Comparison of ENCODE assay signal across 1 cellular context in genomic region chr3:39317571-39318169, GRCh38.
A peak's percentile ranks its signal among the peaks of the same experiment; 100 is the strongest.
TF ChIP-seq lines count a peak whose summit lies in the region.

No MANE protein-coding gene starts in this region.

TF ChIP-seq in HepG2, 621 proteins besides CTCF, POLR2A, EP300 and RAD21 (continued from another document and continues in another):
- TF ChIP-seq ZNF343 (CRISPR knock-in tag; IDR thresholded peaks at IDR 0.05) (no peak), ZNF660 (CRISPR knock-in tag; IDR thresholded peaks at IDR 0.05; ENCODE audit: borderline replicate concordance, low read depth) (no peak), RBFOX2 (IDR thresholded peaks at IDR 0.05; ENCODE audit: low read depth, low read length) (no peak), HOXA9 (CRISPR knock-in tag; IDR thresholded peaks at IDR 0.05; ENCODE audit: borderline replicate concordance) (no peak), SOX5 (CRISPR knock-in tag; IDR thresholded peaks at IDR 0.05; ENCODE audit: borderline replicate concordance) (peak; percentile 99), RARA (CRISPR knock-in tag; IDR thresholded peaks at IDR 0.05) (peak; percentile 90), KAT2B (IDR thresholded peaks at IDR 0.05; ENCODE audit: borderline replicate concordance, low read depth, low read length) (no peak), KMT2A (CRISPR knock-in tag; IDR thresholded peaks at IDR 0.05) (no peak), ZNF646 (CRISPR knock-in tag; IDR thresholded peaks at IDR 0.05) (no peak), ZNF644 (CRISPR knock-in tag; IDR thresholded peaks at IDR 0.05; ENCODE audit: low read depth) (peak; percentile 100), KDM6A (CRISPR knock-in tag; IDR thresholded peaks at IDR 0.05; ENCODE audit: low read depth) (peak; percentile 80), DMAP1 (CRISPR knock-in tag; IDR thresholded peaks at IDR 0.05) (no peak; the same call in 1 of the 2 replicates), JARID2 (CRISPR knock-in tag; IDR thresholded peaks at IDR 0.05; ENCODE audit: insufficient replicate concordance) (no peak), KDM5A (IDR thresholded peaks at IDR 0.05; ENCODE audit: borderline replicate concordance, low read length) (no peak; the same call in 1 of the 2 replicates), ZSCAN9 (CRISPR knock-in tag; IDR thresholded peaks at IDR 0.05; ENCODE audit: borderline replicate concordance) (peak; percentile 77), KDM5B (CRISPR knock-in tag; IDR thresholded peaks at IDR 0.05; ENCODE audit: borderline replicate concordance) (no peak), SSRP1 (CRISPR knock-in tag; IDR thresholded peaks at IDR 0.05) (no peak), ZNF562 (CRISPR knock-in tag; IDR thresholded peaks at IDR 0.05; ENCODE audit: borderline replicate concordance) (no peak), TIGD3 (CRISPR knock-in tag; IDR thresholded peaks at IDR 0.05; ENCODE audit: borderline replicate concordance) (no peak), ARID2 (CRISPR knock-in tag; IDR thresholded peaks at IDR 0.05; ENCODE audit: borderline replicate concordance) (0 out of 2 replicates have a peak, but pooled peaks have one; percentile 26), MZF1 (CRISPR knock-in tag; IDR thresholded peaks at IDR 0.05; ENCODE audit: borderline replicate concordance) (peak; percentile 74; the same call in 1 of the 2 replicates), SNAPC2 (CRISPR knock-in tag; IDR thresholded peaks at IDR 0.05) (peak; percentile 82; the same call in 1 of the 2 replicates), KMT2B (CRISPR knock-in tag; IDR thresholded peaks at IDR 0.05) (no peak), EHMT2 (IDR thresholded peaks at IDR 0.05; ENCODE audit: borderline replicate concordance, low read depth, low read length) (peak; percentile 96; the same call in 1 of the 2 replicates), MTA3 (CRISPR knock-in tag; IDR thresholded peaks at IDR 0.05) (no peak), RARG (CRISPR knock-in tag; IDR thresholded peaks at IDR 0.05; ENCODE audit: low read depth) (no peak), NR2C2 (CRISPR knock-in tag; IDR thresholded peaks at IDR 0.05; ENCODE audit: borderline replicate concordance) (peak; percentile 75; the same call in 1 of the 2 replicates), ZNF740 (CRISPR knock-in tag; IDR thresholded peaks at IDR 0.05) (peak; percentile 25; the same call in 1 of the 2 replicates)
- TF ChIP-seq, protein P1, sequence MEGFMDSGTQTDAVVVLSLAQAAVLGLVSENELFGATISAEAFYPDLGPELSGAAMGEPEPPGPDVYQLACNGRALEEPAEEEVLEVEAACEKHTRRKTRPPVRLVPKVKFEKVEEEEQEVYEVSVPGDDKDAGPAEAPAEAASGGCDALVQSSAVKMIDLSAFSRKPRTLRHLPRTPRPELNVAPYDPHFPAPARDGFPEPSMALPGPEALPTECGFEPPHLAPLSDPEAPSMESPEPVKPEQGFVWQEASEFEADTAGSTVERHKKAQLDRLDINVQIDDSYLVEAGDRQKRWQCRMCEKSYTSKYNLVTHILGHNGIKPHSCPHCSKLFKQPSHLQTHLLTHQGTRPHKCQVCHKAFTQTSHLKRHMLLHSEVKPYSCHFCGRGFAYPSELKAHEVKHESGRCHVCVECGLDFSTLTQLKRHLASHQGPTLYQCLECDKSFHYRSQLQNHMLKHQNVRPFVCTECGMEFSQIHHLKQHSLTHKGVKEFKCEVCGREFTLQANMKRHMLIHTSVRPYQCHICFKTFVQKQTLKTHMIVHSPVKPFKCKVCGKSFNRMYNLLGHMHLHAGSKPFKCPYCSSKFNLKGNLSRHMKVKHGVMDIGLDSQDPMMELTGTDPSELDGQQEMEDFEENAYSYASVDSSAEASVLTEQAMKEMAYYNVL (CRISPR knock-in tag; IDR thresholded peaks at IDR 0.05; ENCODE audit: borderline replicate concordance): no peak
- TF ChIP-seq, protein P2, sequence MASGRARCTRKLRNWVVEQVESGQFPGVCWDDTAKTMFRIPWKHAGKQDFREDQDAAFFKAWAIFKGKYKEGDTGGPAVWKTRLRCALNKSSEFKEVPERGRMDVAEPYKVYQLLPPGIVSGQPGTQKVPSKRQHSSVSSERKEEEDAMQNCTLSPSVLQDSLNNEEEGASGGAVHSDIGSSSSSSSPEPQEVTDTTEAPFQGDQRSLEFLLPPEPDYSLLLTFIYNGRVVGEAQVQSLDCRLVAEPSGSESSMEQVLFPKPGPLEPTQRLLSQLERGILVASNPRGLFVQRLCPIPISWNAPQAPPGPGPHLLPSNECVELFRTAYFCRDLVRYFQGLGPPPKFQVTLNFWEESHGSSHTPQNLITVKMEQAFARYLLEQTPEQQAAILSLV (CRISPR knock-in tag; IDR thresholded peaks at IDR 0.05; ENCODE audit: borderline replicate concordance): no peak
- TF ChIP-seq, protein P3, sequence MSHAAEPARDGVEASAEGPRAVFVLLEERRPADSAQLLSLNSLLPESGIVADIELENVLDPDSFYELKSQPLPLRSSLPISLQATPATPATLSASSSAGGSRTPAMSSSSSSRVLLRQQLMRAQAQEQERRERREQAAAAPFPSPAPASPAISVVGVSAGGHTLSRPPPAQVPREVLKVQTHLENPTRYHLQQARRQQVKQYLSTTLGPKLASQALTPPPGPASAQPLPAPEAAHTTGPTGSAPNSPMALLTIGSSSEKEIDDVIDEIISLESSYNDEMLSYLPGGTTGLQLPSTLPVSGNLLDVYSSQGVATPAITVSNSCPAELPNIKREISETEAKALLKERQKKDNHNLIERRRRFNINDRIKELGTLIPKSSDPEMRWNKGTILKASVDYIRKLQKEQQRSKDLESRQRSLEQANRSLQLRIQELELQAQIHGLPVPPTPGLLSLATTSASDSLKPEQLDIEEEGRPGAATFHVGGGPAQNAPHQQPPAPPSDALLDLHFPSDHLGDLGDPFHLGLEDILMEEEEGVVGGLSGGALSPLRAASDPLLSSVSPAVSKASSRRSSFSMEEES (CRISPR knock-in tag; IDR thresholded peaks at IDR 0.05): peak; percentile 92
- TF ChIP-seq, protein P4, sequence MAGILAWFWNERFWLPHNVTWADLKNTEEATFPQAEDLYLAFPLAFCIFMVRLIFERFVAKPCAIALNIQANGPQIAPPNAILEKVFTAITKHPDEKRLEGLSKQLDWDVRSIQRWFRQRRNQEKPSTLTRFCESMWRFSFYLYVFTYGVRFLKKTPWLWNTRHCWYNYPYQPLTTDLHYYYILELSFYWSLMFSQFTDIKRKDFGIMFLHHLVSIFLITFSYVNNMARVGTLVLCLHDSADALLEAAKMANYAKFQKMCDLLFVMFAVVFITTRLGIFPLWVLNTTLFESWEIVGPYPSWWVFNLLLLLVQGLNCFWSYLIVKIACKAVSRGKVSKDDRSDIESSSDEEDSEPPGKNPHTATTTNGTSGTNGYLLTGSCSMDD (CRISPR knock-in tag; IDR thresholded peaks at IDR 0.05): no peak
- TF ChIP-seq, protein P5, sequence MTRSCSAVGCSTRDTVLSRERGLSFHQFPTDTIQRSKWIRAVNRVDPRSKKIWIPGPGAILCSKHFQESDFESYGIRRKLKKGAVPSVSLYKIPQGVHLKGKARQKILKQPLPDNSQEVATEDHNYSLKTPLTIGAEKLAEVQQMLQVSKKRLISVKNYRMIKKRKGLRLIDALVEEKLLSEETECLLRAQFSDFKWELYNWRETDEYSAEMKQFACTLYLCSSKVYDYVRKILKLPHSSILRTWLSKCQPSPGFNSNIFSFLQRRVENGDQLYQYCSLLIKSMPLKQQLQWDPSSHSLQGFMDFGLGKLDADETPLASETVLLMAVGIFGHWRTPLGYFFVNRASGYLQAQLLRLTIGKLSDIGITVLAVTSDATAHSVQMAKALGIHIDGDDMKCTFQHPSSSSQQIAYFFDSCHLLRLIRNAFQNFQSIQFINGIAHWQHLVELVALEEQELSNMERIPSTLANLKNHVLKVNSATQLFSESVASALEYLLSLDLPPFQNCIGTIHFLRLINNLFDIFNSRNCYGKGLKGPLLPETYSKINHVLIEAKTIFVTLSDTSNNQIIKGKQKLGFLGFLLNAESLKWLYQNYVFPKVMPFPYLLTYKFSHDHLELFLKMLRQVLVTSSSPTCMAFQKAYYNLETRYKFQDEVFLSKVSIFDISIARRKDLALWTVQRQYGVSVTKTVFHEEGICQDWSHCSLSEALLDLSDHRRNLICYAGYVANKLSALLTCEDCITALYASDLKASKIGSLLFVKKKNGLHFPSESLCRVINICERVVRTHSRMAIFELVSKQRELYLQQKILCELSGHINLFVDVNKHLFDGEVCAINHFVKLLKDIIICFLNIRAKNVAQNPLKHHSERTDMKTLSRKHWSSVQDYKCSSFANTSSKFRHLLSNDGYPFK (CRISPR knock-in tag; IDR thresholded peaks at IDR 0.05; ENCODE audit: borderline replicate concordance): no peak
- TF ChIP-seq, protein P6, sequence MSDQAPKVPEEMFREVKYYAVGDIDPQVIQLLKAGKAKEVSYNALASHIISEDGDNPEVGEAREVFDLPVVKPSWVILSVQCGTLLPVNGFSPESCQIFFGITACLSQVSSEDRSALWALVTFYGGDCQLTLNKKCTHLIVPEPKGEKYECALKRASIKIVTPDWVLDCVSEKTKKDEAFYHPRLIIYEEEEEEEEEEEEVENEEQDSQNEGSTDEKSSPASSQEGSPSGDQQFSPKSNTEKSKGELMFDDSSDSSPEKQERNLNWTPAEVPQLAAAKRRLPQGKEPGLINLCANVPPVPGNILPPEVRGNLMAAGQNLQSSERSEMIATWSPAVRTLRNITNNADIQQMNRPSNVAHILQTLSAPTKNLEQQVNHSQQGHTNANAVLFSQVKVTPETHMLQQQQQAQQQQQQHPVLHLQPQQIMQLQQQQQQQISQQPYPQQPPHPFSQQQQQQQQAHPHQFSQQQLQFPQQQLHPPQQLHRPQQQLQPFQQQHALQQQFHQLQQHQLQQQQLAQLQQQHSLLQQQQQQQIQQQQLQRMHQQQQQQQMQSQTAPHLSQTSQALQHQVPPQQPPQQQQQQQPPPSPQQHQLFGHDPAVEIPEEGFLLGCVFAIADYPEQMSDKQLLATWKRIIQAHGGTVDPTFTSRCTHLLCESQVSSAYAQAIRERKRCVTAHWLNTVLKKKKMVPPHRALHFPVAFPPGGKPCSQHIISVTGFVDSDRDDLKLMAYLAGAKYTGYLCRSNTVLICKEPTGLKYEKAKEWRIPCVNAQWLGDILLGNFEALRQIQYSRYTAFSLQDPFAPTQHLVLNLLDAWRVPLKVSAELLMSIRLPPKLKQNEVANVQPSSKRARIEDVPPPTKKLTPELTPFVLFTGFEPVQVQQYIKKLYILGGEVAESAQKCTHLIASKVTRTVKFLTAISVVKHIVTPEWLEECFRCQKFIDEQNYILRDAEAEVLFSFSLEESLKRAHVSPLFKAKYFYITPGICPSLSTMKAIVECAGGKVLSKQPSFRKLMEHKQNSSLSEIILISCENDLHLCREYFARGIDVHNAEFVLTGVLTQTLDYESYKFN (CRISPR knock-in tag; conservative IDR thresholded peaks at IDR 0.05): peak; percentile 94
- TF ChIP-seq, protein P7, sequence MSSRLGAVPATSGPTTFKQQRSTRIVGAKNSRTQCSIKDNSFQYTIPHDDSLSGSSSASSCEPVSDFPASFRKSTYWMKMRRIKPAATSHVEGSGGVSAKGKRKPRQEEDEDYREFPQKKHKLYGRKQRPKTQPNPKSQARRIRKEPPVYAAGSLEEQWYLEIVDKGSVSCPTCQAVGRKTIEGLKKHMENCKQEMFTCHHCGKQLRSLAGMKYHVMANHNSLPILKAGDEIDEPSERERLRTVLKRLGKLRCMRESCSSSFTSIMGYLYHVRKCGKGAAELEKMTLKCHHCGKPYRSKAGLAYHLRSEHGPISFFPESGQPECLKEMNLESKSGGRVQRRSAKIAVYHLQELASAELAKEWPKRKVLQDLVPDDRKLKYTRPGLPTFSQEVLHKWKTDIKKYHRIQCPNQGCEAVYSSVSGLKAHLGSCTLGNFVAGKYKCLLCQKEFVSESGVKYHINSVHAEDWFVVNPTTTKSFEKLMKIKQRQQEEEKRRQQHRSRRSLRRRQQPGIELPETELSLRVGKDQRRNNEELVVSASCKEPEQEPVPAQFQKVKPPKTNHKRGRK (CRISPR knock-in tag; IDR thresholded peaks at IDR 0.05): no peak
